9 cellular contexts compared by ENCODE assay signal in genomic region chr16:2519711-2520080, GRCh38. TPM values are rescaled to one million over a fixed set of nuclear protein-coding genes. Genes with fewer than 3 reads are reported as not detected.
DNase-seq lines count a peak whose midpoint lies in the region; ATAC-seq and TF ChIP-seq lines count a peak whose summit lies in the region.
"Had no signal": no experiment of that assay in that cellular context is flagged by ENCODE, and none has a peak within 500 bp of the region (broad histone marks: within the 10 kb centered on the region; RNA-seq: fewer than 3 reads in every experiment).

No MANE protein-coding gene starts in this region.

- no peak for DNase-seq in HFF-Myc (ENCODE audit: extremely low read depth, low read depth)
- peak; percentile 15 for DNase-seq in stimulated activated naive CD8-positive, alpha-beta T cell treated with anti-CD3 and anti-CD28 coated beads, Interleukin-15, Interleukin-2, amounts not matched to agents 100 U/mL and 50 U/mL, for 24 hours
- no peak for DNase-seq in COLO668 (lab: John Stamatoyannopoulos, UW; ENCODE audit: unreplicated experiment)
- DNase-seq in midbrain (lab: John Stamatoyannopoulos, UW), result no peak

- H3K36me3 ChIP-seq in iPS-15b (ENCODE audit: control insufficient read depth, insufficient read depth, low read length), result peaks cover 11% of the 10 kb centered on the region

- TF ChIP-seq CTCF in HFF-Myc (IDR thresholded peaks at IDR 0.05; ENCODE audit: low read depth, low read length, missing control alignments), result no peak

- H3K9ac ChIP-seq in iPS-15b (ENCODE audit: low read depth, low read length), result no peak overlapping the region

- ATAC-seq in activated T-helper 17 cell treated with anti-CD3 and anti-CD28 coated beads, Interleukin-2, amount 50 U/mL, for 72 hours (replicated peaks), result no peak
- ATAC-seq in stimulated activated naive CD8-positive, alpha-beta T cell treated with anti-CD3 and anti-CD28 coated beads, Interleukin-15, Interleukin-2, amounts not matched to agents 100 U/mL and 50 U/mL, for 24 hours, result peak; percentile 2
- ATAC-seq in GM18511 (IDR thresholded peaks at IDR 0.05; ENCODE audit: unreplicated experiment) (no peak), HG02763 (IDR thresholded peaks at IDR 0.05; ENCODE audit: unreplicated experiment) (no peak)

- H3K36me3 Mint-ChIP-seq in activated T-helper 17 cell treated with anti-CD3 and anti-CD28 coated beads, Interleukin-2, amount 50 U/mL, for 72 hours (ENCODE audit: low read depth), result peaks cover 72% of the 10 kb centered on the region

- peaks cover 2% of the 10 kb centered on the region for H3K4me1 ChIP-seq in iPS-15b (ENCODE audit: control insufficient read depth, insufficient read depth, low read length)

- no peaks in the 10 kb centered on the region for H3K27me3 Mint-ChIP-seq in activated T-helper 17 cell treated with anti-CD3 and anti-CD28 coated beads, Interleukin-2, amount 50 U/mL, for 72 hours

- no peaks in the 10 kb centered on the region for H3K27me3 ChIP-seq in iPS-15b (ENCODE audit: control insufficient read depth, insufficient read depth, low read length)

- H3K4me3 ChIP-seq in HFF-Myc (replicated peaks; ENCODE audit: low read depth, low read length) (peak overlapping the region; percentile 73; the same call in 1 of the 2 replicates), iPS-15b (ENCODE audit: low read depth, low read length) (peak overlapping the region; percentile 26)

- H3K4me1 Mint-ChIP-seq in activated T-helper 17 cell treated with anti-CD3 and anti-CD28 coated beads, Interleukin-2, amount 50 U/mL, for 72 hours, result peaks cover 31% of the 10 kb centered on the region

- H3K9me3 ChIP-seq in iPS-15b (ENCODE audit: control insufficient read depth, insufficient read depth, low read length), result no peaks in the 10 kb centered on the region

- H3K9me3 Mint-ChIP-seq in activated T-helper 17 cell treated with anti-CD3 and anti-CD28 coated beads, Interleukin-2, amount 50 U/mL, for 72 hours, result no peaks in the 10 kb centered on the region

- H3K4me3 Mint-ChIP-seq in activated T-helper 17 cell treated with anti-CD3 and anti-CD28 coated beads, Interleukin-2, amount 50 U/mL, for 72 hours, result peak overlapping the region; percentile 82

- H3K27ac Mint-ChIP-seq in activated T-helper 17 cell treated with anti-CD3 and anti-CD28 coated beads, Interleukin-2, amount 50 U/mL, for 72 hours, result peak overlapping the region; percentile 86

RNA-seq across cellular contexts. Expression of gene AMDHD2, which starts 0.5 kb away (rescaled TPM):
- 10 to 100 TPM; 39.6 to 54.5 TPM for total RNA-seq in activated T-helper 17 cell treated with anti-CD3 and anti-CD28 coated beads, Interleukin-2, amount 50 U/mL, for 72 hours

RNA-seq across cellular contexts. Expression of gene ATP6V0C, which starts 5.9 kb away (rescaled TPM):
- 100 to 1,000 TPM in 1 of 2 donors, 10 to 100 TPM in 1; 98.5 to 128 TPM for total RNA-seq in activated T-helper 17 cell treated with anti-CD3 and anti-CD28 coated beads, Interleukin-2, amount 50 U/mL, for 72 hours

RNA-seq across cellular contexts. Expression of gene CEMP1, which starts 11.5 kb away (rescaled TPM):
- not detected for total RNA-seq in activated T-helper 17 cell treated with anti-CD3 and anti-CD28 coated beads, Interleukin-2, amount 50 U/mL, for 72 hours
- total RNA-seq: NCI-H460 had no signal

RNA-seq across cellular contexts. Expression of gene PDPK1, which starts 18.1 kb away (rescaled TPM):
- total RNA-seq in activated T-helper 17 cell treated with anti-CD3 and anti-CD28 coated beads, Interleukin-2, amount 50 U/mL, for 72 hours, result 10 to 100 TPM; 52.1 to 67.7 TPM

RNA-seq across cellular contexts. Expression of gene TBC1D24, which starts 44.8 kb away (rescaled TPM):
- total RNA-seq in activated T-helper 17 cell treated with anti-CD3 and anti-CD28 coated beads, Interleukin-2, amount 50 U/mL, for 72 hours, result 10 to 100 TPM; 10.8 to 16.1 TPM
